ENCODE assay signal across 21 cellular contexts in the genomic region with DNA sequence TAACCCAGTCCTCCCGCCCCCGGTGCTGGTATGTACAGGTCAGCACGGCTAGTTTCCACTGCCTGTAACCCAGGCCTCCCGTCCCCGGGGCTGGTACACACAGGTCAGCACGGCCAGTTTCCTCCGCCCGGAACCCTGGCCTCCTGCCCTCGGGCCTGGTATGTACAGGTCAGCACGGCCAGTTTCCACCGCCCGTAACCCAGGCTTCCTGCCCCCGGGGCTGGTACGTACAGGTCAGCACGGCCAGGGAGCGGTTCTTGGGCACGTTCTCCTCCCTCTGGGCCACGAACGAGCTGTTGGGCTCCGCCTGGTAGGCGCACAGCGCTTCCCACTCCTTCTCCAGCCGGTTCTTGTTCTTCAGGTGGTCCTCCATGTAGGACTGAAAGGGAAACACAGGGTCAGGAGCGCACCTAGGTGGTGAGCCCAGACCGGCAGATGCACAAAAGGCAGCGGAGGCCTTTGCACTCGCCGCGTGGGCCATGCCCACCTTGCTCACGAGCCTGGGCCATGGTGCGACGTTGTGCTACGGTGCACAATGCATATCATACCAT.
"Had no signal": no experiment of that assay in that cellular context is flagged by ENCODE, and none has a peak within 500 bp of the region (broad histone marks: within the 10 kb centered on the region; RNA-seq: fewer than 3 reads in every experiment).

No MANE protein-coding gene starts in this region.

- DNase-seq: activated B cell treated with CpG ODN at 0.5 μM for 24 hours; activated CD4-positive, alpha-beta T cell treated with anti-CD3 and anti-CD28 coated beads, Interleukin-2, amount 10 ng/mL, durations not matched to agents 24 days and 14 days; activated T-cell treated with anti-CD3 and anti-CD28 coated beads, Interleukin-2, amount 50 U/mL, for 24 hours; brain microvascular endothelial cell; colonic mucosa; endodermal cell; foreskin keratinocyte; mammary epithelial cell; ovary; right lobe of liver; stimulated activated naive B cell treated with anti-CD40 and anti-IgM and Interleukin-4, amounts not matched to agents 10 μg/mL and 1 μg/mL and 100 μg/mL, for 72 hours; T-helper 9 cell; thyroid gland had no signal

- H3K27ac Mint-ChIP-seq: activated B cell treated with CpG ODN at 0.5 μM for 24 hours; activated CD4-positive, alpha-beta T cell treated with anti-CD3 and anti-CD28 coated beads, Interleukin-2, amount 10 ng/mL, durations not matched to agents 24 days and 14 days; activated CD8-positive, alpha-beta T cell treated with anti-CD3 and anti-CD28 coated beads for 36 hours; activated naive CD4-positive, alpha-beta T cell treated with anti-CD3 and anti-CD28 coated beads for 36 hours; activated T-cell treated with anti-CD3 and anti-CD28 coated beads, Interleukin-2, amount 50 U/mL, for 24 hours; endodermal cell; stimulated activated naive B cell treated with anti-CD40 and anti-IgM and Interleukin-4, amounts not matched to agents 10 μg/mL and 1 μg/mL and 100 μg/mL, for 72 hours; T-cell had no signal

- H3K4me3 Mint-ChIP-seq: activated B cell treated with CpG ODN at 0.5 μM for 24 hours; activated CD4-positive, alpha-beta T cell treated with anti-CD3 and anti-CD28 coated beads, Interleukin-2, amount 10 ng/mL, durations not matched to agents 24 days and 14 days; activated CD8-positive, alpha-beta T cell treated with anti-CD3 and anti-CD28 coated beads for 36 hours; activated naive CD4-positive, alpha-beta T cell treated with anti-CD3 and anti-CD28 coated beads for 36 hours; activated T-cell treated with anti-CD3 and anti-CD28 coated beads, Interleukin-2, amount 50 U/mL, for 24 hours; central memory CD8-positive, alpha-beta T cell; endodermal cell; neural progenitor cell; stimulated activated naive B cell treated with anti-CD40 and anti-IgM and Interleukin-4, amounts not matched to agents 10 μg/mL and 1 μg/mL and 100 μg/mL, for 72 hours had no signal

- H3K9me3 Mint-ChIP-seq: activated CD8-positive, alpha-beta T cell treated with anti-CD3 and anti-CD28 coated beads for 36 hours; activated T-cell treated with anti-CD3 and anti-CD28 coated beads, Interleukin-2, amount 50 U/mL, for 24 hours; central memory CD8-positive, alpha-beta T cell; endodermal cell; neural progenitor cell; stimulated activated naive B cell treated with anti-CD40 and anti-IgM and Interleukin-4, amounts not matched to agents 10 μg/mL and 1 μg/mL and 100 μg/mL, for 72 hours; T-cell had no signal

- H3K27ac ChIP-seq: brain microvascular endothelial cell, colonic mucosa, epithelial cell of prostate, foreskin keratinocyte, hepatocyte, left lung, neural progenitor cell, ovary, right lobe of liver, thyroid gland had no signal

- H3K27me3 ChIP-seq: brain microvascular endothelial cell, colonic mucosa, foreskin keratinocyte, hepatocyte, neural progenitor cell, ovary, right lobe of liver, thyroid gland had no signal

- H3K9me3 ChIP-seq: colonic mucosa, left lung, ovary, right lobe of liver, thyroid gland had no signal

- H3K36me3 Mint-ChIP-seq: stimulated activated naive B cell treated with anti-CD40 and anti-IgM and Interleukin-4, amounts not matched to agents 10 μg/mL and 1 μg/mL and 100 μg/mL, for 72 hours; T-cell had no signal

- H3K36me3 ChIP-seq: brain microvascular endothelial cell, colonic mucosa, left lung, neural progenitor cell, ovary, right lobe of liver, thyroid gland had no signal

- H3K4me1 Mint-ChIP-seq: activated B cell treated with CpG ODN at 0.5 μM for 24 hours, endodermal cell had no signal

- H3K4me1 ChIP-seq: colonic mucosa, foreskin keratinocyte, left lung, neural progenitor cell, right lobe of liver, thyroid gland had no signal

- H3K27me3 Mint-ChIP-seq: activated CD8-positive, alpha-beta T cell treated with anti-CD3 and anti-CD28 coated beads for 36 hours; T-cell had no signal

- H3K4me3 ChIP-seq: colonic mucosa, hepatocyte, left lung, neural progenitor cell, ovary, right lobe of liver, thyroid gland had no signal

- ATAC-seq: foreskin keratinocyte; left lung; stimulated activated naive B cell treated with anti-CD40 and anti-IgM and Interleukin-4, amounts not matched to agents 10 μg/mL and 1 μg/mL and 100 μg/mL, for 72 hours had no signal
